ENCODE assay signal across 7 cellular contexts in genomic region chr22:46070215-46070721, GRCh38.
DNase-seq lines count a peak whose midpoint lies in the region; ATAC-seq and TF ChIP-seq lines count a peak whose summit lies in the region.

No MANE protein-coding gene starts in this region.

- H3K27ac ChIP-seq in brain microvascular endothelial cell (peak overlapping the region; percentile 93), left lung (peak overlapping the region; percentile 97 to 100)

- peak overlapping the region; percentile 69 for H3K4me3 ChIP-seq in brain microvascular endothelial cell (ENCODE audit: low read depth, low read length)
- peak overlapping the region; percentile 67 to 72 for H3K4me3 ChIP-seq in left lung

- no peaks in the 10 kb centered on the region for H3K27me3 ChIP-seq in brain microvascular endothelial cell (replicated peaks)
- H3K27me3 ChIP-seq in left lung = no peaks in the 10 kb centered on the region

- H3K36me3 ChIP-seq in brain microvascular endothelial cell (replicated peaks) (no peaks in the 10 kb centered on the region), left lung (peaks cover 0 to 8% of the 10 kb centered on the region in 2 donors)

- peaks cover 20 to 79% of the 10 kb centered on the region in 2 donors for H3K4me1 ChIP-seq in left lung

- ATAC-seq in left lung (peak; percentile 32), HG02588 (IDR thresholded peaks at IDR 0.05; ENCODE audit: unreplicated experiment) (no peak)
- ATAC-seq in stimulated activated naive CD8-positive, alpha-beta T cell treated with anti-CD3 and anti-CD28 coated beads, Interleukin-15, Interleukin-2, amounts not matched to agents 100 U/mL and 50 U/mL, for 24 hours = peak; percentile 19

- peak; percentile 23 for TF ChIP-seq POLR2A in GM19193 (IDR thresholded peaks at IDR 0.05; ENCODE audit: extremely low read depth, insufficient read depth, insufficient read length)

- no peak for TF ChIP-seq CTCF in brain microvascular endothelial cell (IDR thresholded peaks at IDR 0.05; ENCODE audit: low read depth, low read length, missing control alignments)
- TF ChIP-seq CTCF in left lung (IDR thresholded peaks at IDR 0.05) = no peak

- intact Hi-C loops in left lung (cut with DNase I) = loop anchor here in 1 of 2 donors (10.0 kb wide), 1 partner anchor 65 kb away; no protein-coding TSS in a partner anchor

- in situ Hi-C loops in brain microvascular endothelial cell (cut with HindIII; ENCODE audit: low pct_ligation_motif_present, low sequenced_read_pairs) = no loop called here

- DNase-seq in NCI-H748 treated with DMSO at 0.1 percent for 48 hours (lab: John Stamatoyannopoulos, UW) (peak; percentile 42), brain microvascular endothelial cell (no peak), left lung (peak; percentile 67 to 90), NCI-H2107 (lab: John Stamatoyannopoulos, UW) (no peak)
- DNase-seq in stimulated activated naive CD8-positive, alpha-beta T cell treated with anti-CD3 and anti-CD28 coated beads, Interleukin-15, Interleukin-2, amounts not matched to agents 100 U/mL and 50 U/mL, for 24 hours = peak; percentile 51

- H3K9me3 ChIP-seq in left lung = no peaks in the 10 kb centered on the region

Comparison
In these comparisons a context has a peak if more than half of its experiments do, and no peak if none do; other contexts are left out.
1. DNase-seq: peak in NCI-H748 treated with DMSO at 0.1 percent for 48 hours (single experiment), left lung (2 of 2) and stimulated activated naive CD8-positive, alpha-beta T cell treated with anti-CD3 and anti-CD28 coated beads, Interleukin-15, Interleukin-2, amounts not matched to agents 100 U/mL and 50 U/mL, for 24 hours (single experiment); none in brain microvascular endothelial cell (single experiment) and NCI-H2107 (single experiment).